In the genomic region with DNA sequence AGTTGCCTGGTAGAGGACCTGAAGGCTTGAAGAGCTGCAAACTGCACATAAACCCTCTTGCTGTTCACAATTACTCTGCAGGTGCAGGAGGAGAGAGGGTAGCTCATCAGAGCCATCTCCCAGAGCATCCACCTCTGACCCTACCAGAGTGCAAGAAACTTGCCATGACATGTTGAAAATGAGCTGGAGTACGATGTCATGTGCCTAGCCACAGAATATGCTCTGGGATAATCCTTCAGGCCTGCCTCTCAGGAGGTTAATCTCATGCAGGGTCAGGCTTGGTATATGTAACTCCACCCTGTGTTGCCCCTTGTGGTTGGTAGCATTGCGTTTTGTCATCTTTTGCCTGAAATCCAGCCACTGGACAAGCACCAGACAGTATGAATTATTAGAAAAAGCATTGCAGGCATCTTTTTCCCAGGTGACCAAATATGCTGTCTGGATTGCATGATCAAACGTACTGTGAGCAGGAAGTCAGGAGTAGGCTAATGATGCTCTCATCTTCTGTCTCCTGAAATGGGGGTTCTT, we compare ENCODE assay signal across 18 cellular contexts. TPM values are rescaled to one million over a fixed set of nuclear protein-coding genes. Genes with fewer than 3 reads are reported as not detected.
DNase-seq lines count a peak whose midpoint lies in the region; ATAC-seq and TF ChIP-seq lines count a peak whose summit lies in the region.
"Had no signal": no experiment of that assay in that cellular context is flagged by ENCODE, and none has a peak within 500 bp of the region (broad histone marks: within the 10 kb centered on the region; RNA-seq: fewer than 3 reads in every experiment).

No MANE protein-coding gene starts in this region.

- H3K27ac Mint-ChIP-seq in H9 = no peak overlapping the region
- H3K27ac Mint-ChIP-seq: CD14-positive monocyte had no signal

- no peak overlapping the region for H3K14ac ChIP-seq in H9 (ENCODE audit: insufficient read depth, low read length)

- WGBS in H9 (ENCODE audit: extremely low coverage, insufficient read length, low lambda C conversion rate) = no CpG with 5 or more reads among the region's 3 CpGs

- H3K9me3 ChIP-seq in H9 (ENCODE audit: control insufficient read depth, low read depth, low read length) = no peaks in the 10 kb centered on the region

- no peak overlapping the region for H4K8ac ChIP-seq in H9 (replicated peaks; ENCODE audit: insufficient read length, low read depth, low read length)

- H3K18ac ChIP-seq in H9 (ENCODE audit: insufficient read length, low read depth, low read length) = no peak overlapping the region

- no peak overlapping the region for H3K27ac ChIP-seq in RWPE1
- peak overlapping the region; percentile 88 for H3K27ac ChIP-seq in foreskin keratinocyte
- no peak overlapping the region for H3K27ac ChIP-seq in H9 (ENCODE audit: insufficient read length, low read depth, low read length)

- H3K79me2 ChIP-seq in H9 (ENCODE audit: insufficient read depth, low read length) = no peaks in the 10 kb centered on the region

- H3K23ac ChIP-seq in H9 (ENCODE audit: insufficient read length, low read depth, low read length) = no peak overlapping the region

- H2AK5ac ChIP-seq in H9 (ENCODE audit: insufficient read length, low read length) = no peak overlapping the region

- H4K5ac ChIP-seq in H9 (ENCODE audit: insufficient read length, low read depth, low read length) = no peak overlapping the region

- DNase-seq in COLO668 (lab: John Stamatoyannopoulos, UW; ENCODE audit: unreplicated experiment) = peak; percentile 3
- peak; percentile 39 for DNase-seq in HPDE6-E6E7 (ENCODE audit: extremely low spot score)
- peak; percentile 36 for DNase-seq in RWPE1 (ENCODE audit: low spot score)
- peak; percentile 51 to 71 for DNase-seq in foreskin keratinocyte
- DNase-seq in NCI-H748 treated with DMSO at 0.1 percent for 48 hours (lab: John Stamatoyannopoulos, UW) = no peak
- no peak for DNase-seq in H9
- DNase-seq: DND-41, GF-D8, Karpas-422, MV-4-11, NCI-H1417 treated with DMSO at 0.1 percent for 48 hours, NCI-H2081, NCI-H226, NCI-H69, SHP77 had no signal

- no peaks in the 10 kb centered on the region for H3K36me3 Mint-ChIP-seq in H9 (ENCODE audit: insufficient read depth in 1 of 3, low read depth in 3 of 3)
- H3K36me3 Mint-ChIP-seq: CD14-positive monocyte had no signal

- H2BK20ac ChIP-seq in H9 (ENCODE audit: low read depth, low read length, poor library complexity, severe bottlenecking) = no peak overlapping the region

- H3K9me3 Mint-ChIP-seq in H9 = peaks cover 6 to 18% of the 10 kb centered on the region in 2 experiments; a peak in 4 of 5 replicates

- H3K4ac ChIP-seq in H9 (ENCODE audit: low read depth, low read length) = no peak overlapping the region

- ATAC-seq in foreskin keratinocyte (peak; percentile 71), HG03045 (IDR thresholded peaks at IDR 0.05; ENCODE audit: unreplicated experiment) (no peak)
- ATAC-seq: SK-N-SH treated with all-trans-retinoic acid at 6 μM for 48 hours had no signal

- H3K56ac ChIP-seq in H9 (ENCODE audit: insufficient read length, low read depth, low read length) = no peak overlapping the region

- H3K4me3 Mint-ChIP-seq in H9 = no peak overlapping the region
- H3K4me3 Mint-ChIP-seq: CD14-positive monocyte had no signal

- no peak overlapping the region for H2BK15ac ChIP-seq in H9 (ENCODE audit: low read depth, low read length)

- H3K4me1 ChIP-seq in foreskin keratinocyte (peaks cover 15% of the 10 kb centered on the region), H9 (ENCODE audit: insufficient read depth, low read length) (no peaks in the 10 kb centered on the region)

- no peak overlapping the region for H3K4me2 ChIP-seq in H9 (ENCODE audit: insufficient read depth, insufficient read length, low read length)

- no peak overlapping the region for H2BK120ac ChIP-seq in H9 (ENCODE audit: low read depth, low read length, poor library complexity, severe bottlenecking)

- no peaks in the 10 kb centered on the region for H3K27me3 ChIP-seq in foreskin keratinocyte
- H3K27me3 ChIP-seq in H9 (ENCODE audit: insufficient read depth, low read length) = no peaks in the 10 kb centered on the region

- POLR2A ChIA-PET in RWPE1 (lab: Yijun Ruan, JAX; ENCODE audit: low non-redundant PET) = no interaction called here

- H2AFZ ChIP-seq in H9 (ENCODE audit: low read length) = no peak overlapping the region

- H3T11ph ChIP-seq in H9 (ENCODE audit: low read length) = no peak overlapping the region

- H2BK5ac ChIP-seq in H9 (ENCODE audit: insufficient read length, low read length) = no peak overlapping the region

- TF ChIP-seq CTCF in RWPE1 (conservative IDR thresholded peaks at IDR 0.05; ENCODE audit: low read depth) (no peak), foreskin keratinocyte (conservative IDR thresholded peaks at IDR 0.05) (no peak), H9 (conservative IDR thresholded peaks at IDR 0.05) (no peak)

- H3K23me2 ChIP-seq in H9 (ENCODE audit: insufficient read length, low read depth, low read length, poor library complexity, severe bottlenecking) = no peaks in the 10 kb centered on the region

- H2BK12ac ChIP-seq in H9 (ENCODE audit: insufficient read length, low read depth, low read length) = no peak overlapping the region

- H4K91ac ChIP-seq in H9 (ENCODE audit: insufficient read length, low read depth, low read length) = no peak overlapping the region

- H4K20me1 ChIP-seq in H9 (ENCODE audit: control insufficient read depth, insufficient read depth, insufficient read length) = no peaks in the 10 kb centered on the region

- CTCF ChIA-PET in RWPE1 (lab: Yijun Ruan, JAX) = interaction anchor here (0.6 to 1.4 kb wide), 2 partner anchors 130 to 244 kb away, joined by 3 read pairs; no protein-coding TSS in a partner anchor

- H3K79me1 ChIP-seq in H9 (ENCODE audit: insufficient read depth, low read depth, low read length, poor library complexity, severe bottlenecking) = no peaks in the 10 kb centered on the region

- peaks cover 4% of the 10 kb centered on the region for H3K27me3 Mint-ChIP-seq in H9 (ENCODE audit: low read depth)

- peaks cover 8% of the 10 kb centered on the region in 2 experiments; a peak in 3 of 4 replicates for H3K4me1 Mint-ChIP-seq in H9

- H3K9ac ChIP-seq in H9 (ENCODE audit: extremely low read depth, insufficient read length, low read length) = no peak overlapping the region

RNA-seq across cellular contexts. Expression of a gene that starts 36.2 kb away (rescaled TPM):
- 1.6 and 1.7 TPM in 2 replicates for total RNA-seq in foreskin keratinocyte
- 0.16 and 0.21 TPM in 2 replicates for polyA plus RNA-seq in foreskin keratinocyte
- total RNA-seq in H9 (2021) = 2.4 and 3.5 TPM in 2 replicates
- polyA plus RNA-seq: CD14-positive monocyte had no signal

Comparison
In these comparisons a context has a peak if more than half of its experiments do, and no peak if none do; other contexts are left out.
1. DNase-seq: peak in COLO668 (single experiment), HPDE6-E6E7 (single experiment), RWPE1 (single experiment) and foreskin keratinocyte (2 of 2); none in NCI-H748 treated with DMSO at 0.1 percent for 48 hours (single experiment) and H9 (single experiment).